28 cellular contexts compared by ENCODE assay signal in the genomic region with DNA sequence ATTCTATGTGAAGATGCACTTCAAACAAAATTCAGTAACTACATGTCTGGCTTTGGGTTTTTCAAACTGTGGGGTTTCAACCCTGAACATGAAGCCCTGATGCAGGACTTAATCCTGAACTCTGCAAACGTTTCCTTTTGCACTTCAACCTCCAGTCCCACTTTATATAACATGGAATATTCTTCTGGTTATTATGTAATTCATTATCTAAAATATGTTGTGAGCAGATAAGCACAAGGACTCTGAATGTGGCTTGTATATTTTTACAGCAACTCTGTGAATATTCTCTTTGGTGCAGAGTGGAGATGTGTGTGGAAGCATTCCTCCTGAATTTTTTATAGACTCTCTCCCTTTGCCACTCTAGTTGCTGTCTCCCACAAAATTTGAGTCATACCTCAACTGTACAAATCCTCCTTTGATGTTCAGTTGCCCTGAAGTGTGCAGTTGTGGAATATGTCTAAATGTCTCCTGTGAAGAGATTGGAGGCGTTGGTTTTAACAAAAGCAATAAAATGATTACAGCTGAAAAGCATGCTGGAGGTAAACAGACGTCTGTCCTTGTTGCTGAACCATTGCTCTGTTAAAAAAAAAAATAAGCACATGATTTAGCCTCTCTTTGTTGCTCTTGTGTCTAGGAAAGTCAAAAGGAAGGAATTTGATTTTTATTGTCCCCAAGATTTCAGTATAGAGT.
DNase-seq lines count a peak whose midpoint lies in the region; ATAC-seq and TF ChIP-seq lines count a peak whose summit lies in the region.
"Had no signal": no experiment of that assay in that cellular context is flagged by ENCODE, and none has a peak within 500 bp of the region (broad histone marks: within the 10 kb centered on the region; RNA-seq: fewer than 3 reads in every experiment).

No MANE protein-coding gene starts in this region.

- H3K27me3 Mint-ChIP-seq in activated T-cell treated with anti-CD3 and anti-CD28 coated beads, Interleukin-2, amount 50 U/mL, for 24 hours: peaks cover 19% of the 10 kb centered on the region

- H3K4me2 ChIP-seq in PC-3 (ENCODE audit: low read length) (no peak overlapping the region), hepatocyte (no peak overlapping the region), smooth muscle cell (peak overlapping the region; percentile 40)

- H3K4me3 ChIP-seq in PC-3 (ENCODE audit: low read length): no peak overlapping the region
- no peak overlapping the region for H3K4me3 ChIP-seq in hepatocyte
- H3K4me3 ChIP-seq in smooth muscle cell: no peak overlapping the region
- H3K4me3 ChIP-seq: adrenal gland, cardiac muscle cell, colonic mucosa, heart right ventricle, stomach, thyroid gland had no signal

- H3K36me3 ChIP-seq in PC-3 (ENCODE audit: low read depth, low read length) (no peaks in the 10 kb centered on the region), hepatocyte (replicated peaks; ENCODE audit: insufficient read depth, low read depth) (no peaks in the 10 kb centered on the region), smooth muscle cell (ENCODE audit: low read depth) (no peaks in the 10 kb centered on the region)
- H3K36me3 ChIP-seq: adrenal gland, cardiac muscle cell, colonic mucosa, heart right ventricle, stomach, thyroid gland had no signal

- H4K20me1 ChIP-seq in PC-3 (ENCODE audit: low read length) (no peaks in the 10 kb centered on the region), hepatocyte (ENCODE audit: insufficient read depth, poor library complexity, severe bottlenecking) (no peaks in the 10 kb centered on the region), smooth muscle cell (ENCODE audit: low read depth) (no peaks in the 10 kb centered on the region)

- POLR2A ChIA-PET in PC-3 (lab: Charles Lee; ENCODE audit: unreplicated experiment): interaction anchor here (0.6 kb wide), 1 partner anchor 682 kb away, joined by 3 read pairs; the partner anchor contains the start of genes EEF1B2 and NDUFS1

- H3K4me1 ChIP-seq in PC-3 (ENCODE audit: insufficient read depth, low read length) (0 out of 2 replicates have a peak, but pooled peaks cover 8% of the 10 kb centered on the region), hepatocyte (ENCODE audit: insufficient read depth) (peaks cover 8% of the 10 kb centered on the region), smooth muscle cell (ENCODE audit: low read depth) (peaks cover under 1% of the 10 kb centered on the region)
- H3K4me1 ChIP-seq: adrenal gland, colonic mucosa, heart right ventricle, stomach, thyroid gland had no signal

- no TSS peak for BruUV-seq in PC-3 (replicated peaks; lab: Mats Ljungman, UMichigan)

- H3K9me3 ChIP-seq in PC-3 (ENCODE audit: low read length): no peaks in the 10 kb centered on the region
- H3K9me3 ChIP-seq in hepatocyte (ENCODE audit: low read depth): no peaks in the 10 kb centered on the region
- H3K9me3 ChIP-seq in smooth muscle cell (replicated peaks; ENCODE audit: low read depth): no peaks in the 10 kb centered on the region
- H3K9me3 ChIP-seq: adrenal gland, colonic mucosa, heart right ventricle, stomach, thyroid gland had no signal

- no peak for TF ChIP-seq CTCF in PC-3 (conservative IDR thresholded peaks at IDR 0.05; ENCODE audit: low read depth, low read length)
- no peak for TF ChIP-seq CTCF in hepatocyte (IDR thresholded peaks at IDR 0.05; ENCODE audit: poor library complexity)
- TF ChIP-seq CTCF in smooth muscle cell (IDR thresholded peaks at IDR 0.05; ENCODE audit: borderline replicate concordance, insufficient read depth, poor library complexity, severe bottlenecking): no peak

- H3K9me2 ChIP-seq in PC-3 (replicated peaks; ENCODE audit: low read length) (no peaks in the 10 kb centered on the region), hepatocyte (replicated peaks; ENCODE audit: insufficient read depth) (no peaks in the 10 kb centered on the region)

- 27% methylated on average over 3 of the region's 3 CpGs for WGBS in hepatocyte (ENCODE audit: low lambda C conversion rate, missing lambda C conversion rate)
- WGBS in smooth muscle cell (ENCODE audit: low lambda C conversion rate): 14% methylated on average over 3 of the region's 3 CpGs

- no peaks in the 10 kb centered on the region for H3K36me3 Mint-ChIP-seq in activated T-cell treated with anti-CD3 and anti-CD28 coated beads, Interleukin-2, amount 50 U/mL, for 24 hours (ENCODE audit: low read depth)
- H3K36me3 Mint-ChIP-seq: WTC11 had no signal

- H3K27ac ChIP-seq in PC-3 (ENCODE audit: low read length): no peak overlapping the region
- peak overlapping the region; percentile 22 for H3K27ac ChIP-seq in hepatocyte
- no peak overlapping the region for H3K27ac ChIP-seq in smooth muscle cell (ENCODE audit: low read depth)
- H3K27ac ChIP-seq: adrenal gland, cardiac muscle cell, colonic mucosa, epithelial cell of prostate, heart right ventricle, stomach, thyroid gland had no signal

- H2AFZ ChIP-seq in PC-3 (ENCODE audit: low read length): no peak overlapping the region
- no peak overlapping the region for H2AFZ ChIP-seq in hepatocyte
- H2AFZ ChIP-seq in smooth muscle cell (ENCODE audit: low read depth): no peak overlapping the region

- H3K27me3 ChIP-seq in PC-3 (ENCODE audit: low read length) (no peaks in the 10 kb centered on the region), hepatocyte (no peaks in the 10 kb centered on the region), smooth muscle cell (ENCODE audit: low read depth) (no peaks in the 10 kb centered on the region)
- H3K27me3 ChIP-seq: adrenal gland, cardiac muscle cell, colonic mucosa, heart right ventricle, stomach, thyroid gland had no signal

- peak; percentile 87 for ATAC-seq in PC-3
- ATAC-seq: heart right ventricle, WTC11 had no signal

- no peak overlapping the region for H3K27ac Mint-ChIP-seq in activated T-cell treated with anti-CD3 and anti-CD28 coated beads, Interleukin-2, amount 50 U/mL, for 24 hours
- H3K27ac Mint-ChIP-seq: activated CD4-positive, alpha-beta T cell treated with anti-CD3 and anti-CD28 coated beads, Interleukin-2, amount 10 ng/mL, durations not matched to agents 7 days and 5 days; WTC11 had no signal

- H3K4me3 Mint-ChIP-seq in activated T-cell treated with anti-CD3 and anti-CD28 coated beads, Interleukin-2, amount 50 U/mL, for 24 hours: no peak overlapping the region
- H3K4me3 Mint-ChIP-seq: activated CD4-positive, alpha-beta T cell treated with anti-CD3 and anti-CD28 coated beads, Interleukin-2, amount 10 ng/mL, durations not matched to agents 7 days and 5 days; WTC11 had no signal

- H3K79me2 ChIP-seq in PC-3 (ENCODE audit: low read length) (no peaks in the 10 kb centered on the region), hepatocyte (no peaks in the 10 kb centered on the region), smooth muscle cell (ENCODE audit: low read depth) (no peaks in the 10 kb centered on the region)

- intact Hi-C loops in PC-3 (cut with micrococcal nuclease): loop anchor here (1.0 to 5.0 kb wide), 2 partner anchors 47 to 200 kb away; no protein-coding TSS in a partner anchor

- no peaks in the 10 kb centered on the region for H3K9me3 Mint-ChIP-seq in activated T-cell treated with anti-CD3 and anti-CD28 coated beads, Interleukin-2, amount 50 U/mL, for 24 hours

- no peaks in the 10 kb centered on the region for H3F3A ChIP-seq in PC-3 (ENCODE audit: low read length, unreplicated experiment)
- no peaks in the 10 kb centered on the region for H3F3A ChIP-seq in smooth muscle cell (ENCODE audit: low read depth)

- H3K9ac ChIP-seq in PC-3 (ENCODE audit: low read length) (no peak overlapping the region), smooth muscle cell (ENCODE audit: low read depth) (no peak overlapping the region)

- CTCF ChIA-PET in PC-3 (lab: Charles Lee): interaction anchor here (0.7 kb wide), 1 partner anchor 28 kb away, joined by 4 read pairs; no protein-coding TSS in a partner anchor

- peaks cover 7% of the 10 kb centered on the region for H3K4me1 Mint-ChIP-seq in activated T-cell treated with anti-CD3 and anti-CD28 coated beads, Interleukin-2, amount 50 U/mL, for 24 hours (ENCODE audit: low read depth)

- peak; percentile 72 for DNase-seq in EH (ENCODE audit: low read depth)
- DNase-seq in PC-3: peak; percentile 26
- DNase-seq in hepatocyte (ENCODE audit: low spot score): peak; percentile 8
- DNase-seq in smooth muscle cell (lab: John Stamatoyannopoulos, UW; ENCODE audit: unreplicated experiment): no peak
- DNase-seq in activated naive CD4-positive, alpha-beta T cell treated with Interleukin-2 at 50 U/mL for 16 hours: no peak
- no peak for DNase-seq in activated T-cell treated with anti-CD3 and anti-CD28 coated beads, Interleukin-2, amount 50 U/mL, for 24 hours
- no peak for DNase-seq in OCI-M2 (lab: John Stamatoyannopoulos, UW; ENCODE audit: unreplicated experiment)
- DNase-seq: activated CD4-positive, alpha-beta T cell treated with anti-CD3 and anti-CD28 coated beads, Interleukin-2, amount 10 ng/mL, durations not matched to agents 7 days and 5 days; activated naive CD4-positive, alpha-beta T cell; activated T-cell treated with anti-CD3 and anti-CD28 coated beads, Interleukin-2, amount 50 U/mL, for 48 hours; adrenal gland; colonic mucosa; effector CD8-positive, alpha-beta T cell; foreskin melanocyte; GOT3; heart right ventricle; NCI-H1092; NCI-H187 treated with DMSO at 0.1 percent for 48 hours; NCI-H524 treated with DMSO at 0.1 percent for 48 hours; nucleus accumbens; SIG-M5; stimulated activated CD4-positive, alpha-beta T cell treated with anti-CD3 and anti-CD28 coated beads, Interleukin-1b, Interleukin-23, amount 100 ng/mL, for 48 hours; stimulated activated CD8-positive, alpha-beta memory T cell treated with anti-CD3 and anti-CD28 coated beads, Interleukin-4, amount 100 ng/mL, for 48 hours; stomach; thyroid gland had no signal

Comparison
In these comparisons a context has a peak if more than half of its experiments do, and no peak if none do; other contexts are left out.
1. DNase-seq: peak in EH (single experiment), PC-3 (single experiment) and hepatocyte (single experiment); none in smooth muscle cell (single experiment), activated naive CD4-positive, alpha-beta T cell treated with Interleukin-2 at 50 U/mL for 16 hours (single experiment), activated T-cell treated with anti-CD3 and anti-CD28 coated beads, Interleukin-2, amount 50 U/mL, for 24 hours (single experiment) and OCI-M2 (single experiment).